Comparison of ENCODE assay signal across 13 cellular contexts in the genomic region with DNA sequence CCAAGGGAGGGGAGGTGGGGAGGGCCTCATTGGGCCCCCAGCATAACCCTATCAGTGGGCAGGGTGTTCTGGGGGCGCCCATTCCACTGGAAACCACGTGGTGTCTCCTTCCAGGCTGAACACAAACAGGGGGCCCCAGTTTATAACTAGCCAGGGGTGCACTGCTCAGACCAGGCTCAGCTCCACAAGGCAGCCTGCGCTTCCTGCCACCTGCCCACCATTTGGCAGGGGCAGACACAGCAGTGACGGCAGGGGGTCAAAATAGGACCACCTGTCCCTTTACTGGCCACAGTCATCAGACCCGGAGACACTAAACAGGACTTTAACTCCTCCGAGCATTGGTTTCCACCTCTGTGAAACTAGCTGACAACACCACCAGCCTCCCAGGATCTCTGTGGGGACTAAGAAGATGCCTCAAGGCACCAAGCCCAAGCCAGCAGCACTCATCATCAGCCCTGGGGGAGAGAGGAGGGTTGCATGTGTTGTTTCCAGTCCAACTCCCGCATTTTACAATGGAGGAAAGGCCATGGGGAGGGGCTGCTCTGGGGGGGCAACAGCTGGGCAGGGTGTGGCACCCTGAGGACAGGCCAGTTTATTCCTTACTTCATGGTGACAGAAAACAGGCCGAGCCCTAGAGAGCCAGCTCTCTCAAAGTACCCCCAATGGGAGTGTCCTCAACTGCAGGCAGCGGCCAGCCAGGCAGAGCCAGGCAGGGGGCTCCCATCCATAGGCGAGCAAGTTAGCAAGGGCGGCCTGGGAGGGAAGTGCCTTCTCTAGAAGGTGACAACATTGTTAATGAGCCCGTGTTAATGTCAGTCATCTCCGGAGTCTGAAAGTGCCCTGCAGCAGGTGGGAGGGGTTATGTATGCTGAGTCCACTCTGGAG.
DNase-seq lines count a peak whose midpoint lies in the region; ATAC-seq and TF ChIP-seq lines count a peak whose summit lies in the region.
"Had no signal": no experiment of that assay in that cellular context is flagged by ENCODE, and none has a peak within 500 bp of the region (broad histone marks: within the 10 kb centered on the region; RNA-seq: fewer than 3 reads in every experiment).

No MANE protein-coding gene starts in this region.

- no peaks in the 10 kb centered on the region for H3K36me3 ChIP-seq in heart left ventricle
- no peaks in the 10 kb centered on the region for H3K36me3 ChIP-seq in neuronal stem cell (replicated peaks in 1 of 2; ENCODE audit: control insufficient read depth in 2 of 2, insufficient read depth in 2 of 2, low read length in 2 of 2)
- H3K36me3 ChIP-seq in effector memory CD4-positive, alpha-beta T cell (ENCODE audit: control insufficient read depth, insufficient read depth, low read length) = no peaks in the 10 kb centered on the region

- WGBS in heart left ventricle, 4 donors = 65 to 82% (median 71%) methylated on average over 11 to 13 of the region's 13 CpGs
- no CpG with 5 or more reads among the region's 13 CpGs for WGBS in neuronal stem cell (ENCODE audit: extremely low coverage in 2 of 2, insufficient read length in 2 of 2, insufficient replicate concordance in 1 of 2), 2 donors

- TF ChIP-seq CTCF in heart left ventricle (IDR thresholded peaks at IDR 0.05) = no peak
- no peak for TF ChIP-seq CTCF in endothelial cell (IDR thresholded peaks at IDR 0.05; ENCODE audit: unreplicated experiment)

- no peaks in the 10 kb centered on the region for H3K27me3 ChIP-seq in heart left ventricle
- H3K27me3 ChIP-seq in neuronal stem cell (ENCODE audit: control insufficient read depth in 3 of 3, insufficient read depth in 3 of 3, low read depth in 1 of 3, low read length in 3 of 3) = no peaks in the 10 kb centered on the region
- H3K27me3 ChIP-seq in effector memory CD4-positive, alpha-beta T cell (replicated peaks; ENCODE audit: control insufficient read depth, insufficient read depth, low read length, poor library complexity, severe bottlenecking) = no peaks in the 10 kb centered on the region

- H3K9me3 ChIP-seq in heart left ventricle (no peaks in the 10 kb centered on the region), neuronal stem cell (replicated peaks in 1 of 2; ENCODE audit: control insufficient read depth in 2 of 2, insufficient read depth in 1 of 2, low read depth in 1 of 2, low read length in 2 of 2) (no peaks in the 10 kb centered on the region)
- H3K9me3 ChIP-seq in effector memory CD4-positive, alpha-beta T cell (ENCODE audit: control insufficient read depth, low read length) = no peaks in the 10 kb centered on the region

- H3K9ac ChIP-seq in neuronal stem cell (ENCODE audit: low read depth, low read length, poor library complexity) = peak overlapping the region; percentile 24

- no peak overlapping the region for H3K4ac ChIP-seq in neuronal stem cell (ENCODE audit: low read length)

- H2BK120ac ChIP-seq in neuronal stem cell (ENCODE audit: low read depth, low read length) = no peak overlapping the region

- DNase-seq in heart left ventricle (no peak), cardiac septum (ENCODE audit: low spot score) (no peak), endothelial cell (ENCODE audit: low spot score) (no peak), neuronal stem cell (ENCODE audit: low spot score) (no peak)
- DNase-seq in NK-92 treated with Interleukin-12 subunit alpha and Interleukin-12 subunit beta, amount 100 ng/mL, for 24 hours (lab: John Stamatoyannopoulos, UW) = no peak
- no peak for DNase-seq in activated CD4-positive, alpha-beta T cell treated with anti-CD3 and anti-CD28 coated beads for 1 hour
- no peak for DNase-seq in effector memory CD4-positive, alpha-beta T cell
- DNase-seq: ACHN; central memory CD4-positive, alpha-beta T cell; NCI-H1105 treated with DMSO at 0.1 percent for 48 hours; small intestine had no signal

- H3K27me3 Mint-ChIP-seq in endothelial cell (ENCODE audit: unreplicated experiment) = peaks cover 4% of the 10 kb centered on the region
- H3K27me3 Mint-ChIP-seq: stimulated activated naive CD8-positive, alpha-beta T cell treated with anti-CD3 and anti-CD28 coated beads, Interleukin-15, Interleukin-2, amounts not matched to agents 100 ng/mL and 50 ng/mL, for 24 hours had no signal

- no peak overlapping the region for H2BK15ac ChIP-seq in neuronal stem cell (ENCODE audit: low read length)

- no peak overlapping the region for H3K4me3 Mint-ChIP-seq in endothelial cell (ENCODE audit: unreplicated experiment)
- H3K4me3 Mint-ChIP-seq: stimulated activated naive CD8-positive, alpha-beta T cell treated with anti-CD3 and anti-CD28 coated beads, Interleukin-15, Interleukin-2, amounts not matched to agents 100 ng/mL and 50 ng/mL, for 24 hours had no signal

- H3K27ac ChIP-seq in heart left ventricle (peak overlapping the region in 11 of 12 donors; percentile 73 to 89 (median 84)), neuronal stem cell (replicated peaks; ENCODE audit: low read length) (no peak overlapping the region)
- H3K27ac ChIP-seq in effector memory CD4-positive, alpha-beta T cell (ENCODE audit: insufficient read depth, low read length, poor library complexity, severe bottlenecking) = no peak overlapping the region

- no peak overlapping the region for H2AFZ ChIP-seq in neuronal stem cell (ENCODE audit: low read length)

- ATAC-seq in heart left ventricle (peak in 2 of 4 donors; percentile 2 to 6), GM18873 (IDR thresholded peaks at IDR 0.05; ENCODE audit: low FRiP score, unreplicated experiment) (no peak)

- no peak overlapping the region for H2BK5ac ChIP-seq in neuronal stem cell (ENCODE audit: low read length)

- peak overlapping the region; percentile 10 for H3K27ac Mint-ChIP-seq in endothelial cell (ENCODE audit: unreplicated experiment)
- H3K27ac Mint-ChIP-seq: stimulated activated naive CD8-positive, alpha-beta T cell treated with anti-CD3 and anti-CD28 coated beads, Interleukin-15, Interleukin-2, amounts not matched to agents 100 ng/mL and 50 ng/mL, for 24 hours had no signal

- intact Hi-C loops in heart left ventricle (cut with DNase I) = loop anchor here in 3 of 10 donors (5.0 to 10.0 kb wide), 2 partner anchors 118 to 120 kb away; no protein-coding TSS in a partner anchor
- intact Hi-C loops in cardiac septum (cut with DNase I) = loop anchor here (5.0 kb wide), 1 partner anchor 118 kb away; no protein-coding TSS in a partner anchor

- H3K23ac ChIP-seq in neuronal stem cell (ENCODE audit: low read depth, low read length, poor library complexity) = peak overlapping the region; percentile 40

- peak overlapping the region; percentile 57 for H2AK5ac ChIP-seq in neuronal stem cell (ENCODE audit: low read depth, low read length)

- H3K9me3 Mint-ChIP-seq in endothelial cell (ENCODE audit: unreplicated experiment) = no peaks in the 10 kb centered on the region
- H3K9me3 Mint-ChIP-seq: stimulated activated naive CD8-positive, alpha-beta T cell treated with anti-CD3 and anti-CD28 coated beads, Interleukin-15, Interleukin-2, amounts not matched to agents 100 ng/mL and 50 ng/mL, for 24 hours had no signal

- no peak overlapping the region for H4K8ac ChIP-seq in neuronal stem cell (ENCODE audit: low read depth, low read length)

- H2BK12ac ChIP-seq in neuronal stem cell (ENCODE audit: low read length) = no peak overlapping the region

- no peaks in the 10 kb centered on the region for H3K36me3 Mint-ChIP-seq in endothelial cell (ENCODE audit: low read depth, unreplicated experiment)

- H3K4me2 ChIP-seq in neuronal stem cell (ENCODE audit: insufficient read depth, low read length, poor library complexity, severe bottlenecking) = no peak overlapping the region

- peaks cover 7 to 65% (median 46%) of the 10 kb centered on the region in 12 donors for H3K4me1 ChIP-seq in heart left ventricle
- peaks cover 0 to 30% of the 10 kb centered on the region in 2 donors for H3K4me1 ChIP-seq in neuronal stem cell (ENCODE audit: control insufficient read depth in 2 of 2, insufficient read depth in 1 of 2, low read depth in 1 of 2, low read length in 2 of 2)
- no peaks in the 10 kb centered on the region for H3K4me1 ChIP-seq in effector memory CD4-positive, alpha-beta T cell (ENCODE audit: control insufficient read depth, insufficient read depth, low read length, poor library complexity, severe bottlenecking)

- peak overlapping the region in 1 of 12 donors; percentile 38 for H3K4me3 ChIP-seq in heart left ventricle
- no peak overlapping the region for H3K4me3 ChIP-seq in neuronal stem cell (ENCODE audit: low read length in 2 of 2)
- no peak overlapping the region for H3K4me3 ChIP-seq in effector memory CD4-positive, alpha-beta T cell (ENCODE audit: insufficient read depth, low read depth, low read length, poor library complexity, severe bottlenecking)

- no peak for TF ChIP-seq POLR2A in heart left ventricle (IDR thresholded peaks at IDR 0.05)

- H4K91ac ChIP-seq in neuronal stem cell (ENCODE audit: low read depth, low read length, poor library complexity) = no peak overlapping the region

- H3K79me1 ChIP-seq in neuronal stem cell (ENCODE audit: low read depth, low read length) = peaks cover 11% of the 10 kb centered on the region

- H3K18ac ChIP-seq in neuronal stem cell (ENCODE audit: low read length) = peak overlapping the region; percentile 51

- peaks cover 16% of the 10 kb centered on the region for H3K4me1 Mint-ChIP-seq in endothelial cell (ENCODE audit: unreplicated experiment)

- no peak overlapping the region for H3K14ac ChIP-seq in neuronal stem cell (ENCODE audit: low read length)

Comparison
In these comparisons a context has a peak if more than half of its experiments do, and no peak if none do; other contexts are left out.
1. H3K27ac ChIP-seq: peak in heart left ventricle (11 of 12); none in neuronal stem cell (single experiment) and effector memory CD4-positive, alpha-beta T cell (single experiment).